ENCODE assay signal across 8 cellular contexts in genomic region chr20:51400051-51400926, GRCh38.
DNase-seq lines count a peak whose midpoint lies in the region; ATAC-seq and TF ChIP-seq lines count a peak whose summit lies in the region.

No MANE protein-coding gene starts in this region.

- H3K4me3 ChIP-seq in skin epidermis = no peak overlapping the region

- DNase-seq in Ammon's horn (ENCODE audit: low spot score) (peak; percentile 34), activated T-cell treated with anti-CD3 and anti-CD28 coated beads for 4 hours (peak; percentile 45), omental fat pad (ENCODE audit: low spot score) (no peak), retina (no peak), cardiac septum (ENCODE audit: low spot score) (no peak)

- ATAC-seq in GM19463 (IDR thresholded peaks at IDR 0.05; ENCODE audit: unreplicated experiment) (peak; percentile 55), HG03565 (IDR thresholded peaks at IDR 0.05; ENCODE audit: unreplicated experiment) (peak; percentile 67), omental fat pad (ENCODE audit: low FRiP score) (no peak)

- intact Hi-C loops in cardiac septum (cut with DNase I) = no loop called here

- TF ChIP-seq CTCF in omental fat pad (IDR thresholded peaks at IDR 0.05) = no peak

- H3K27ac ChIP-seq in skin epidermis = peak overlapping the region in 18 of 21 experiments; percentile 8 to 94 (median 68)

Comparison
In these comparisons a context has a peak if more than half of its experiments do, and no peak if none do; other contexts are left out.
1. DNase-seq: peak in Ammon's horn (single experiment) and activated T-cell treated with anti-CD3 and anti-CD28 coated beads for 4 hours (single experiment); none in omental fat pad (single experiment), retina (single experiment) and cardiac septum (single experiment).